1 cellular context compared by ENCODE assay signal in the genomic region with DNA sequence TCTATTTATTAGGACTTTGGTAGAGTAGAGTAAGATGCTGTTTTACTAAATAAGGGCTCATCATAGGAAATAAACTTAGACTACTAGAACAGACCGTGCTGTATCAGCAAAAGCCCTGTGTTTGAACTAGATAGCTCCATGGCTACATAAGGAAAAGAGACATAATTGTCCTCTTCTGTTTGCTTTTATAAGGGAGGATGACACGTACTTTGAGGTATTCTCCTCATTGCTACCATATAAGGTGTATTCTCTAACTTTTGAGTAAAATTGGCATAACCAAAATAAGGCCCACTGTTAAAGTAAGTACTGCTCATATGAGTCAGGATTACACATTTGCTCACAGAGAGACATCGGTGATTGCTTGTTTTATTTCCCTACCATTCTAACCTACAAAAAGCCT.
TF ChIP-seq lines count a peak whose summit lies in the region.

No MANE protein-coding gene starts in this region.

TF ChIP-seq in SK-N-SH, 30 proteins besides CTCF, POLR2A, EP300 and RAD21 (continued from another document):
- TF ChIP-seq CHD2 (IDR thresholded peaks at IDR 0.05; ENCODE audit: low read length, partially characterized antibody) (no peak), TAF1 (IDR thresholded peaks at IDR 0.05; ENCODE audit: borderline replicate concordance, low read depth, low read length) (no peak)
